In genomic region chr12:54378791-54379400, GRCh38 we compare ENCODE assay signal across 1 cellular context.
A peak's percentile ranks its signal among the peaks of the same experiment; 100 is the strongest.
TF ChIP-seq lines count a peak whose summit lies in the region.

No MANE protein-coding gene starts in this region.

TF ChIP-seq in HepG2, 621 proteins besides CTCF, POLR2A, EP300 and RAD21:
- TF ChIP-seq UBTF (CRISPR knock-in tag; IDR thresholded peaks at IDR 0.05) (0 out of 2 replicates have a peak, but pooled peaks have one; percentile 5), ZNF672 (CRISPR knock-in tag; IDR thresholded peaks at IDR 0.05) (0 out of 2 replicates have a peak, but pooled peaks have one; percentile 41), ZNF281 (CRISPR knock-in tag; IDR thresholded peaks at IDR 0.05; ENCODE audit: borderline replicate concordance) (peak; percentile 38; the same call in 1 of the 2 replicates), FOXM1 (CRISPR knock-in tag; IDR thresholded peaks at IDR 0.05) (no peak), MAFF (IDR thresholded peaks at IDR 0.05; ENCODE audit: low read depth, low read length) (no peak), ZNF777 (CRISPR knock-in tag; IDR thresholded peaks at IDR 0.05) (peak; percentile 47; the same call in 1 of the 2 replicates), HNRNPK (IDR thresholded peaks at IDR 0.05; ENCODE audit: low read depth, low read length, poor library complexity, severe bottlenecking) (peak; percentile 9), DMAP1 (CRISPR knock-in tag; IDR thresholded peaks at IDR 0.05) (0 out of 2 replicates have a peak, but pooled peaks have one; percentile 3)
